ENCODE assay signal across 23 cellular contexts in genomic region chr18:24185805-24186204, GRCh38. TPM values are rescaled to one million over a fixed set of nuclear protein-coding genes. Genes with fewer than 3 reads are reported as not detected.
DNase-seq lines count a peak whose midpoint lies in the region; ATAC-seq and TF ChIP-seq lines count a peak whose summit lies in the region.
"Had no signal": no experiment of that assay in that cellular context is flagged by ENCODE, and none has a peak within 500 bp of the region (broad histone marks: within the 10 kb centered on the region; RNA-seq: fewer than 3 reads in every experiment).

No MANE protein-coding gene starts in this region.

- H4K20me1 ChIP-seq in osteoblast (ENCODE audit: insufficient read depth, low read length): no peaks in the 10 kb centered on the region

- H3K27ac ChIP-seq in osteoblast (ENCODE audit: low read depth, low read length): peak overlapping the region; percentile 27
- H3K27ac ChIP-seq: A549, Peyer's patch had no signal

- ATAC-seq in T-cell (replicated peaks in 1 of 4): no peak
- ATAC-seq: A549 had no signal

- H3K79me2 ChIP-seq in osteoblast (ENCODE audit: insufficient read depth, low read length): no peaks in the 10 kb centered on the region

- peak; percentile 58 for DNase-seq in HCEC 1CT
- DNase-seq in adipocyte (ENCODE audit: low read depth): peak; percentile 50
- DNase-seq in choroid plexus epithelial cell (ENCODE audit: low read depth): peak; percentile 61
- peak; percentile 57 for DNase-seq in osteoblast (ENCODE audit: insufficient read length, low spot score, missing footprints)
- no peak for DNase-seq in NCI-H748 (lab: John Stamatoyannopoulos, UW; ENCODE audit: unreplicated experiment)
- no peak for DNase-seq in G401 (ENCODE audit: low spot score)
- no peak for DNase-seq in T-cell
- DNase-seq in NCI-H345 (lab: John Stamatoyannopoulos, UW): no peak
- DNase-seq: C1 segment of cervical spinal cord; CD8-positive, alpha-beta memory T cell; DMS79; GDM1; Kasumi-1; MM.1S; NCI-H1092 treated with DMSO at 0.1 percent for 48 hours; NCI-H146; NCI-H2029 treated with DMSO at 0.1 percent for 48 hours; NCI-H2171 treated with DMSO at 0.1 percent for 48 hours; NCI-H446 treated with DMSO at 0.1 percent for 48 hours; NCI-H69; Peyer's patch had no signal

- H3K36me3 Mint-ChIP-seq in T-cell: no peaks in the 10 kb centered on the region
- H3K36me3 Mint-ChIP-seq: IgD-negative memory B cell had no signal

- H3K9me3 ChIP-seq in adipocyte (ENCODE audit: control insufficient read depth, low read length) (no peaks in the 10 kb centered on the region), osteoblast (ENCODE audit: low read depth, low read length) (no peaks in the 10 kb centered on the region)
- H3K9me3 ChIP-seq: A549, Peyer's patch had no signal

- H3K36me3 ChIP-seq in adipocyte (ENCODE audit: control insufficient read depth, insufficient read depth, low read length, severe bottlenecking) (peaks cover 6% of the 10 kb centered on the region), osteoblast (ENCODE audit: insufficient read depth, low read length) (no peaks in the 10 kb centered on the region)
- H3K36me3 ChIP-seq: Peyer's patch had no signal

- H3K9ac ChIP-seq in adipocyte (ENCODE audit: low read length): no peak overlapping the region

- H3K4me3 Mint-ChIP-seq in T-cell: no peak overlapping the region
- H3K4me3 Mint-ChIP-seq: CD8-positive, alpha-beta memory T cell; IgD-negative memory B cell had no signal

- in situ Hi-C loops in G401 (cut with HindIII; ENCODE audit: low sequenced_read_pairs): no loop called here

- H3K27me3 ChIP-seq in adipocyte (replicated peaks; ENCODE audit: control insufficient read depth, insufficient read depth, low read length): no peaks in the 10 kb centered on the region
- H3K27me3 ChIP-seq in osteoblast (ENCODE audit: insufficient read depth, low read length): no peaks in the 10 kb centered on the region
- H3K27me3 ChIP-seq: Peyer's patch had no signal

- peaks cover 0 to 4% of the 10 kb centered on the region in 2 donors for H3K27me3 Mint-ChIP-seq in T-cell

- H3K27ac Mint-ChIP-seq in T-cell: no peak overlapping the region
- H3K27ac Mint-ChIP-seq: CD8-positive, alpha-beta memory T cell; IgD-negative memory B cell had no signal

- no peak overlapping the region for H2AFZ ChIP-seq in osteoblast (ENCODE audit: low read length)

- H3K4me1 Mint-ChIP-seq in T-cell: no peaks in the 10 kb centered on the region
- H3K4me1 Mint-ChIP-seq: CD8-positive, alpha-beta memory T cell had no signal

- TF ChIP-seq CTCF in choroid plexus epithelial cell (conservative IDR thresholded peaks at IDR 0.05; ENCODE audit: low read depth, low read length): no peak
- TF ChIP-seq CTCF in osteoblast (IDR thresholded peaks at IDR 0.05; ENCODE audit: extremely low read depth, low read depth, low read length): no peak

- H3K4me1 ChIP-seq in adipocyte (ENCODE audit: control insufficient read depth, insufficient read depth, low read length) (peaks cover 16% of the 10 kb centered on the region), osteoblast (ENCODE audit: insufficient read depth, low read length) (peaks cover 19% of the 10 kb centered on the region)
- H3K4me1 ChIP-seq: Peyer's patch had no signal

- POLR2A ChIA-PET in T-cell (lab: Charles Lee): no interaction called here

- no peak overlapping the region for H3K4me3 ChIP-seq in adipocyte (ENCODE audit: low read length)
- H3K4me3 ChIP-seq in choroid plexus epithelial cell (ENCODE audit: low read depth, low read length): no peak overlapping the region
- no peak overlapping the region for H3K4me3 ChIP-seq in osteoblast (ENCODE audit: insufficient read depth, low read length)
- H3K4me3 ChIP-seq: A549, Peyer's patch had no signal

- CTCF ChIA-PET in T-cell (lab: Charles Lee): no interaction called here

- no peak overlapping the region for H3K4me2 ChIP-seq in osteoblast (ENCODE audit: insufficient read depth, low read length)
- H3K4me2 ChIP-seq: A549 had no signal

- no peaks in the 10 kb centered on the region for H3K9me3 Mint-ChIP-seq in T-cell
- H3K9me3 Mint-ChIP-seq: CD8-positive, alpha-beta memory T cell; IgD-negative memory B cell had no signal

RNA-seq across cellular contexts. Expression of gene CABYR, which starts 46.9 kb away (rescaled TPM):
- total RNA-seq in osteoblast (3.8 and 4.0 TPM in 2 replicates), T-cell (1 to 10 TPM in 3 of 5 donors, under 1 TPM in 2; 0.25 to 2.4 (median 1.1) TPM)
- 0.41 TPM in 1 of 2 replicates, not detected in the other for total RNA-seq in G401 (2014; rRNA removed; shearing (Covaris generic))

Comparison
In these comparisons a context has a peak if more than half of its experiments do, and no peak if none do; other contexts are left out.
1. DNase-seq: peak in HCEC 1CT (single experiment), adipocyte (single experiment), choroid plexus epithelial cell (single experiment) and osteoblast (single experiment); none in NCI-H748 (single experiment), G401 (single experiment), T-cell (0 of 34) and NCI-H345 (single experiment).